8 cellular contexts compared by ENCODE assay signal in the genomic region with DNA sequence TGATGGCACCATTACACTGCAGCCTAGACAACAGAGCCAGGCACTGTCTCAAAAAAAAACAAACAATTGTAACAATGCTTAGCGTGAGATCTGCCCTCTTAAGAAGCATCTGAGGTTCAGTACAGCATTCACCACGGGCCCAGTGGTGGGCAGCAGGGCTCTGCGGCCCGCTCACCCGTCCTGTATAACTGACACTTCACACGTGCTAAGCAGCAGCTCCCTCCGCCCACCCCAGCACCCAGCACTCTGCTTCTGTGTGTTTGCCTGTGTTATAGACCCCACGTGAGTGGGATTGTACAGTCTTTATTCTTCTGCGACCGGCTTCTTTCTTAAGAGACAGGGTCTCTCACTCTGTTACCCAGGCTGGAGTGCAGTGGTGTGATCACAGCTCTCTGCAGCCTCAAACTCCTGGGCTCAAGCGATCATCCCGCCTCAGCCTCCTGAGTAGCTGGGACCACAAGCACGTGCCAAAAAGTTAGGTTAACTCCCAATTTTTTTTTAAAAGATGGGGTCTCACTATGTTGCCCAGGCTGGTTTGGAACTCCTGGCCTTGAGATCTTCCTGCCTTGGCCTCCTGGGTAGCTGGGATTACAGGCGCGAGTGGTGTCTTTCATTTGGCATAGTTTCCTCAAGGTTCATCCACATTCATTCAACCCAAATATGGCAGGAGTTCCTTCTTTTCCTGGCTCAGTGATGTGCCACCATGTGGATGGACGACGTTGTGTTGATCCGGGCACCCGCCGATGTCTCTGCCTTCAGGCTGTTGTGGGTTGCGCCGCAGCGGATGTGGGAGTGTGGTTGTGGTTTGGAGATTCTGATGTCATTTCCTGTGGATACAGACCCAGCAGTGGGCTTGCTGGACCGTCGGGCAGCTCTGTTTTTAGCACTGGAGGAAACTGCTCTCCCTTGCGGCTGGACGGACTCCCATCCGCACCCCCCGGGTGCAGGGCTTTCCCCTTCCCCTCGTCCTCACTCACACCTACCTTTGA.
DNase-seq lines count a peak whose midpoint lies in the region; ATAC-seq and TF ChIP-seq lines count a peak whose summit lies in the region.

No MANE protein-coding gene starts in this region.

- ATAC-seq in HG03108 (IDR thresholded peaks at IDR 0.05; ENCODE audit: unreplicated experiment), result peak; percentile 74
- no peak for ATAC-seq in GM19324 (IDR thresholded peaks at IDR 0.05; ENCODE audit: low FRiP score, unreplicated experiment)

- peak; percentile 8 for TF ChIP-seq CTCF in GM13976 (IDR thresholded peaks at IDR 0.05; ENCODE audit: borderline replicate concordance, control extremely low read depth, extremely low read depth, insufficient read depth, missing control alignments)
- TF ChIP-seq CTCF in cardiac fibroblast (IDR thresholded peaks at IDR 0.05; ENCODE audit: low read depth, low read length), result no peak

- H3K4me3 ChIP-seq in cardiac fibroblast (replicated peaks in 1 of 2; ENCODE audit: low read depth in 2 of 2, low read length in 2 of 2), result no peak overlapping the region

- in situ Hi-C loops in GM13976 (cut with MboI; ENCODE audit: low sequenced_read_pairs, unreplicated experiment), result no loop called here

- intact Hi-C loops in posterior cingulate gyrus (cut with DNase I), result loop anchor here (5.0 kb wide), 1 partner anchor 87 kb away; no protein-coding TSS in a partner anchor

- DNase-seq in GM13976 (ENCODE audit: low spot score), result peak; percentile 88
- peak; percentile 88 for DNase-seq in activated CD4-positive, CD25-positive, alpha-beta regulatory T cell treated with anti-CD3 and anti-CD28 coated beads, Interleukin-2, amount 50 U/mL, for 72 hours
- DNase-seq in cardiac fibroblast (ENCODE audit: low read depth in 2 of 2), result peak; percentile 70 to 76
- DNase-seq in posterior cingulate gyrus, result peak in 7 of 10 donors; percentile 32 to 93 (median 63)
- DNase-seq in HK-2 (ENCODE audit: unreplicated experiment), result no peak
- no peak for DNase-seq in kidney glomerular epithelial cell (lab: John Stamatoyannopoulos, UW)

Comparison
In these comparisons a context has a peak if more than half of its experiments do, and no peak if none do; other contexts are left out.
1. DNase-seq: peak in GM13976 (single experiment), activated CD4-positive, CD25-positive, alpha-beta regulatory T cell treated with anti-CD3 and anti-CD28 coated beads, Interleukin-2, amount 50 U/mL, for 72 hours (single experiment), cardiac fibroblast (2 of 2) and posterior cingulate gyrus (7 of 10); none in HK-2 (single experiment) and kidney glomerular epithelial cell (single experiment).